15 cellular contexts compared by ENCODE assay signal in the genomic region with DNA sequence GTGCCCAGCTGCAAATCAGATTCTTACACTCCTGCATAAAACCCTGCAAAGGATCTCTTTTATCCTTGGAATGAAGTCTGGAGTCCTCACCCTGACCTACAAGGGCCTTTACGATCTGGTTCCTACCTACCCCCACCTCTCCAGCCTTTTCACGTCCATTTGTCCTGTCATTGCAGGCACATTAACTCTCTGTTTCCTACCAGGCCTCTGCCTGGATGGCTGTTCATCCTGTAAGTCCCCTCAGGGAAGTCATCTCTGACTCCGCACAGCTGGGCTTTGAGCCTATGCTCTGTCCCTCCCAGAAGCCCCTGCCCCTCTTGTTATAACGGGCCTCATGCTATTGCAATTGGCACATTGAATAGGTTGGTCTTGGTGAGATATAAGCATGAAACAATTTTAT.
DNase-seq lines count a peak whose midpoint lies in the region; ATAC-seq, FAIRE-seq and TF ChIP-seq lines count a peak whose summit lies in the region.
"Had no signal": no experiment of that assay in that cellular context is flagged by ENCODE, and none has a peak within 500 bp of the region (broad histone marks: within the 10 kb centered on the region; RNA-seq: fewer than 3 reads in every experiment).

No MANE protein-coding gene starts in this region.

- peak overlapping the region; percentile 61 to 82 for H4K8ac ChIP-seq in IMR-90 (ENCODE audit: low read depth in 2 of 2, low read length in 2 of 2)

- H4K91ac ChIP-seq in IMR-90 (ENCODE audit: insufficient read depth, low read depth, low read length): peak overlapping the region; percentile 90

- H2BK120ac ChIP-seq in IMR-90 (ENCODE audit: low read depth, low read length): peak overlapping the region; percentile 78

- in situ Hi-C loops in IMR-90 (cut with MboI; ENCODE audit: low sequenced_read_pairs): no loop called here

- H3K4me1 ChIP-seq in A549 (peaks cover 44% of the 10 kb centered on the region), IMR-90 (ENCODE audit: control insufficient read depth, insufficient read depth, low read length) (peaks cover 29% of the 10 kb centered on the region), endothelial cell of umbilical vein (ENCODE audit: control insufficient read depth, extremely low read depth, insufficient read depth, low read length) (peaks cover 40% of the 10 kb centered on the region)

- H2BK5ac ChIP-seq in IMR-90 (ENCODE audit: low read depth, low read length, poor library complexity, severe bottlenecking): peak overlapping the region; percentile 9

- H3K9ac ChIP-seq in IMR-90 (ENCODE audit: low read depth, low read length): no peak overlapping the region
- H3K9ac ChIP-seq in endothelial cell of umbilical vein (replicated peaks; ENCODE audit: extremely low read depth, insufficient read depth, low read length): no peak overlapping the region

- H3K4me3 Mint-ChIP-seq in nephron progenitor cell: no peak overlapping the region
- H3K4me3 Mint-ChIP-seq in activated naive CD4-positive, alpha-beta T cell treated with anti-CD3 and anti-CD28 coated beads for 36 hours: no peak overlapping the region
- H3K4me3 Mint-ChIP-seq: B cell; CD4-positive, alpha-beta T cell; GM23338 had no signal

- FAIRE-seq in A549 (lab: Jason Lieb, UNC) (no peak), endothelial cell of umbilical vein (lab: Jason Lieb, UNC) (no peak), GM19239 (lab: Jason Lieb, UNC) (no peak)
- FAIRE-seq: GM12891 had no signal

- CTCF ChIA-PET in A549 (lab: Yijun Ruan, JAX): interaction anchor here (1.4 kb wide), 1 partner anchor 106 kb away, joined by 3 read pairs; no protein-coding TSS in a partner anchor
- CTCF ChIA-PET in IMR-90 (lab: Yijun Ruan, JAX): interaction anchor here (2.1 kb wide), 1 partner anchor 26 kb away, joined by 7 read pairs; no protein-coding TSS in a partner anchor
- CTCF ChIA-PET in endothelial cell of umbilical vein (lab: Charles Lee): interaction anchor here (0.9 to 3.7 kb wide), 2 partner anchors 9 to 26 kb away, joined by 3 to 27 read pairs; no protein-coding TSS in a partner anchor
- CTCF ChIA-PET in activated naive CD4-positive, alpha-beta T cell treated with anti-CD3 and anti-CD28 coated beads for 36 hours (lab: Charles Lee): no interaction called here

- TF ChIP-seq EP300 in A549 (IDR thresholded peaks at IDR 0.05): no peak

- TF ChIP-seq POLR2A in A549 (IDR thresholded peaks at IDR 0.05; ENCODE audit: low read length): no peak
- TF ChIP-seq POLR2A in IMR-90 (IDR thresholded peaks at IDR 0.05; ENCODE audit: low read depth, low read length): no peak
- TF ChIP-seq POLR2A in endothelial cell of umbilical vein (IDR thresholded peaks at IDR 0.05; ENCODE audit: low read depth, low read length): no peak

- H2BK20ac ChIP-seq in IMR-90 (ENCODE audit: low read depth, low read length): peak overlapping the region; percentile 93

- H4K5ac ChIP-seq in IMR-90 (ENCODE audit: low read depth, low read length): peak overlapping the region; percentile 80

- H3K27me3 ChIP-seq in IMR-90 (ENCODE audit: control insufficient read depth, insufficient read depth, low read length) (no peaks in the 10 kb centered on the region), endothelial cell of umbilical vein (ENCODE audit: control insufficient read depth in 2 of 2, insufficient read depth in 2 of 2, low read length in 2 of 2) (no peaks in the 10 kb centered on the region)

- TF ChIP-seq RAD21 in A549 (conservative IDR thresholded peaks at IDR 0.05 in 1 of 2, IDR thresholded peaks at IDR 0.05 in 1 of 2) (no peak), IMR-90 (IDR thresholded peaks at IDR 0.05; ENCODE audit: low read length) (no peak)

- dilution Hi-C loops in IMR-90 (cut with HindIII; ENCODE audit: low sequenced_read_pairs, unreplicated experiment) (no loop called here), endothelial cell of umbilical vein (cut with MboI; ENCODE audit: extremely low pct_ligation_motif_present, low sequenced_read_pairs) (no loop called here)

- H3K9me3 ChIP-seq in A549 (no peaks in the 10 kb centered on the region), IMR-90 (ENCODE audit: control insufficient read depth, insufficient read depth, low read length) (no peaks in the 10 kb centered on the region), endothelial cell of umbilical vein (replicated peaks; ENCODE audit: control insufficient read depth, insufficient read depth, low read length) (no peaks in the 10 kb centered on the region)

- H3K9me1 ChIP-seq in IMR-90 (ENCODE audit: insufficient read depth, low read length) (peaks cover 20% of the 10 kb centered on the region), endothelial cell of umbilical vein (replicated peaks; ENCODE audit: control insufficient read depth, extremely low read depth, insufficient read depth, low read length) (no peaks in the 10 kb centered on the region)

- H3K36me3 ChIP-seq in IMR-90 (ENCODE audit: control insufficient read depth, insufficient read depth, low read length) (no peaks in the 10 kb centered on the region), endothelial cell of umbilical vein (ENCODE audit: control insufficient read depth in 2 of 2, extremely low read depth in 1 of 2, insufficient read depth in 2 of 2, low read length in 2 of 2) (no peaks in the 10 kb centered on the region)

- peak overlapping the region; percentile 92 for H3K4ac ChIP-seq in IMR-90 (ENCODE audit: low read depth, low read length)

- H3K79me2 ChIP-seq in endothelial cell of umbilical vein (ENCODE audit: control insufficient read depth, insufficient read depth, low read length): no peaks in the 10 kb centered on the region

- POLR2A ChIA-PET in A549 (lab: Yijun Ruan, JAX) (no interaction called here), IMR-90 (lab: Charles Lee; ENCODE audit: unreplicated experiment) (no interaction called here), endothelial cell of umbilical vein (lab: Charles Lee) (no interaction called here)

- intact Hi-C loops in IMR-90 (cut with micrococcal nuclease) (no loop called here), endothelial cell of umbilical vein (cut with micrococcal nuclease) (loop anchor here (5.0 kb wide), 1 partner anchor 760 kb away; no protein-coding TSS in a partner anchor)
- intact Hi-C loops in activated naive CD4-positive, alpha-beta T cell treated with anti-CD3 and anti-CD28 coated beads for 36 hours (cut with micrococcal nuclease): no loop called here

- H2AK5ac ChIP-seq in IMR-90 (ENCODE audit: low read depth, low read length): peak overlapping the region; percentile 91

- no peak for TF ChIP-seq CTCF in A549 (IDR thresholded peaks at IDR 0.05)
- TF ChIP-seq CTCF in IMR-90 (conservative IDR thresholded peaks at IDR 0.05; ENCODE audit: low read depth, low read length): no peak
- no peak for TF ChIP-seq CTCF in endothelial cell of umbilical vein (IDR thresholded peaks at IDR 0.05; ENCODE audit: extremely low read depth in 1 of 2, insufficient read depth in 1 of 2, low read depth in 1 of 2, low read length in 2 of 2)
- no peak for TF ChIP-seq CTCF in nephron progenitor cell (IDR thresholded peaks at IDR 0.05)

- no peak overlapping the region for H3K56ac ChIP-seq in IMR-90 (ENCODE audit: extremely low read depth, insufficient read depth, low read length)

- 0 out of 4 replicates have a peak, but pooled peaks cover 0 to 6% of the 10 kb centered on the region in 2 experiments for H3K79me1 ChIP-seq in IMR-90 (ENCODE audit: low read depth in 1 of 2, low read length in 2 of 2)

- H3K27ac ChIP-seq in A549: peak overlapping the region; percentile 89 to 90
- peak overlapping the region; percentile 90; the same call in 1 of the 2 replicates for H3K27ac ChIP-seq in IMR-90 (ENCODE audit: insufficient read depth, low read length)
- peak overlapping the region; percentile 93 for H3K27ac ChIP-seq in endothelial cell of umbilical vein (ENCODE audit: insufficient read depth, low read depth, low read length)

- BruUV-seq in IMR-90 (replicated peaks; lab: Mats Ljungman, UMichigan): no TSS peak
- no TSS peak for BruUV-seq in endothelial cell of umbilical vein (replicated peaks; lab: Mats Ljungman, UMichigan)

- 84% methylated on average over 4 of the region's 4 CpGs for WGBS in A549 (ENCODE audit: missing lambda C conversion rate)
- no CpG with 5 or more reads among the region's 4 CpGs for WGBS in IMR-90 (ENCODE audit: extremely low coverage in 2 of 2, insufficient read length in 1 of 2), 2 experiments

- H3K4me1 Mint-ChIP-seq in nephron progenitor cell: peaks cover 17% of the 10 kb centered on the region
- H3K4me1 Mint-ChIP-seq in activated naive CD4-positive, alpha-beta T cell treated with anti-CD3 and anti-CD28 coated beads for 36 hours (ENCODE audit: low read depth): peaks cover 8% of the 10 kb centered on the region
- H3K4me1 Mint-ChIP-seq: B cell had no signal

- H2AFZ ChIP-seq in IMR-90 (replicated peaks; ENCODE audit: low read length, poor library complexity) (no peak overlapping the region), endothelial cell of umbilical vein (ENCODE audit: low read depth, low read length) (no peak overlapping the region)
- H2AFZ ChIP-seq: GM23338 had no signal

- H2AK9ac ChIP-seq in IMR-90 (replicated peaks; ENCODE audit: low read depth, low read length, poor library complexity): no peak overlapping the region

- peaks cover 9% of the 10 kb centered on the region for H3K27me3 Mint-ChIP-seq in nephron progenitor cell (ENCODE audit: low read depth, poor library complexity)
- H3K27me3 Mint-ChIP-seq in activated naive CD4-positive, alpha-beta T cell treated with anti-CD3 and anti-CD28 coated beads for 36 hours (ENCODE audit: low read depth): no peaks in the 10 kb centered on the region
- H3K27me3 Mint-ChIP-seq: CD4-positive, alpha-beta T cell had no signal

- ATAC-seq in A549 (no peak), IMR-90 (ENCODE audit: low read depth) (no peak)
- ATAC-seq: GM23338 had no signal

- no peaks in the 10 kb centered on the region for H3K36me3 Mint-ChIP-seq in nephron progenitor cell (ENCODE audit: low read depth)
- no peaks in the 10 kb centered on the region for H3K36me3 Mint-ChIP-seq in activated naive CD4-positive, alpha-beta T cell treated with anti-CD3 and anti-CD28 coated beads for 36 hours (ENCODE audit: low read depth)

- peak overlapping the region; percentile 91; the same call in 2 of the 3 replicates for H2BK15ac ChIP-seq in IMR-90 (ENCODE audit: low read depth, low read length)

- peak overlapping the region; percentile 87 for H3K18ac ChIP-seq in IMR-90 (ENCODE audit: low read depth, low read length)

- H3K14ac ChIP-seq in IMR-90 (replicated peaks; ENCODE audit: low read depth, low read length): peak overlapping the region; percentile 90

- DNase-seq in A549 (ENCODE audit: low read depth in 1 of 2, low spot score in 1 of 2) (no peak), IMR-90 (no peak), endothelial cell of umbilical vein (ENCODE audit: low read depth, low spot score) (no peak), nephron progenitor cell (no peak), GM19239 (ENCODE audit: insufficient read length, low spot score) (no peak)
- no peak for DNase-seq in activated CD4-positive, CD25-positive, alpha-beta regulatory T cell treated with anti-CD3 and anti-CD28 coated beads, Interleukin-2, amount 50 U/mL, for 72 hours
- no peak for DNase-seq in activated naive CD4-positive, alpha-beta T cell treated with anti-CD3 and anti-CD28 coated beads for 36 hours
- DNase-seq: 8988T; Calu3; CD4-positive, alpha-beta T cell; DMS 273 treated with DMSO at 0.1 percent for 48 hours; H7 had no signal

- H3K27ac Mint-ChIP-seq in nephron progenitor cell: peak overlapping the region; percentile 80
- H3K27ac Mint-ChIP-seq in activated naive CD4-positive, alpha-beta T cell treated with anti-CD3 and anti-CD28 coated beads for 36 hours: no peak overlapping the region
- H3K27ac Mint-ChIP-seq: B cell; CD4-positive, alpha-beta T cell; GM23338 had no signal

- H3K4me3 ChIP-seq in A549 (no peak overlapping the region), IMR-90 (ENCODE audit: insufficient read depth, low read depth, low read length) (no peak overlapping the region), endothelial cell of umbilical vein (replicated peaks in 1 of 3; ENCODE audit: insufficient read depth in 1 of 3, low read depth in 1 of 3, low read length in 3 of 3) (no peak overlapping the region)
- H3K4me3 ChIP-seq: GM23338 had no signal

- peak overlapping the region; percentile 45; the same call in 1 of the 2 replicates for H3K23ac ChIP-seq in IMR-90 (ENCODE audit: low read depth, low read length)

- H3K4me2 ChIP-seq in A549 (no peak overlapping the region; the same call in 2 of the 3 replicates), IMR-90 (ENCODE audit: low read depth, low read length) (no peak overlapping the region), endothelial cell of umbilical vein (ENCODE audit: insufficient read depth, low read length) (no peak overlapping the region)
- H3K4me2 ChIP-seq: GM23338 had no signal

- H3K9me3 Mint-ChIP-seq in nephron progenitor cell: peaks cover 1% of the 10 kb centered on the region
- no peaks in the 10 kb centered on the region for H3K9me3 Mint-ChIP-seq in activated naive CD4-positive, alpha-beta T cell treated with anti-CD3 and anti-CD28 coated beads for 36 hours
- H3K9me3 Mint-ChIP-seq: CD4-positive, alpha-beta T cell; GM23338 had no signal

- H4K20me1 ChIP-seq in IMR-90 (ENCODE audit: insufficient read depth, low read length) (no peaks in the 10 kb centered on the region), endothelial cell of umbilical vein (replicated peaks; ENCODE audit: control insufficient read depth, extremely low read depth, insufficient read depth, low read length) (no peaks in the 10 kb centered on the region)
